In the genomic region with DNA sequence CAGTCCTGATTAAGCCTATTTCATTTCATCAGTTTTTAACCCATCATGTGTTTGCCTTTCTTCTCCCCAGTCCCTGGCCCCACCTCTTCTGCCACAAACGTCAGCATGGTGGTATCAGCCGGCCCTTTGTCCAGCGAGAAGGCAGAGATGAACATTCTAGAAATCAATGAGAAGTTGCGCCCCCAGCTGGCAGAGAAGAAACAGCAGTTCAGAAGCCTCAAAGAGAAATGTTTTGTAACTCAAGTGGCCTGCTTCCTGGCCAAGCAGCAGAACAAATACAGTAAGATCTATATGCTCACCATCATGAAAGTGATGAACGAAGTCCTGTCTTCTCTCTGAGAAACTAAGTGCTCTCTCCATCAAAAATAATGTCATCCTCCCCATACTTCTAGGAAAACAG, we compare ENCODE assay signal across 7 cellular contexts. TPM values are rescaled to one million over a fixed set of nuclear protein-coding genes. Genes with fewer than 3 reads are reported as not detected.
DNase-seq lines count a peak whose midpoint lies in the region; ATAC-seq and TF ChIP-seq lines count a peak whose summit lies in the region.
"Not testable (repeated sequence)": the region's sequence is repeated elsewhere in the genome, so short reads cannot be mapped to it uniquely, and the experiment has no call there.

No MANE protein-coding gene starts in this region.

- not testable (repeated sequence) for H3K4me3 Mint-ChIP-seq in osteocyte (ENCODE audit: unreplicated experiment)

- not testable (repeated sequence) for H2AFZ ChIP-seq in KMS-11 (ENCODE audit: low read depth); OCI-LY3 (ENCODE audit: low read depth, low read length)

- not testable (repeated sequence) for H3K27me3 ChIP-seq in KMS-11 (ENCODE audit: insufficient read depth, low read depth); OCI-LY3 (ENCODE audit: low read depth, low read length); RWPE2 (ENCODE audit: insufficient read depth, poor library complexity, severe bottlenecking); brain microvascular endothelial cell (replicated peaks); foreskin keratinocyte

- not testable (repeated sequence) for H3K4me1 Mint-ChIP-seq in osteocyte (ENCODE audit: unreplicated experiment)

- H3K9me3 Mint-ChIP-seq in osteocyte (ENCODE audit: unreplicated experiment): not testable (repeated sequence)

- TF ChIP-seq CTCF in C4-2B (conservative IDR thresholded peaks at IDR 0.05) (peak; percentile 47), KMS-11 (conservative IDR thresholded peaks at IDR 0.05; ENCODE audit: low read depth, low read length) (peak; percentile 46), OCI-LY3 (IDR thresholded peaks at IDR 0.05; ENCODE audit: low read depth, low read length) (peak; percentile 26; the same call in 1 of the 2 replicates), RWPE2 (IDR thresholded peaks at IDR 0.05; ENCODE audit: poor library complexity, severe bottlenecking) (peak; percentile 9), brain microvascular endothelial cell (IDR thresholded peaks at IDR 0.05; ENCODE audit: low read depth, low read length, missing control alignments) (peak; percentile 20), foreskin keratinocyte (conservative IDR thresholded peaks at IDR 0.05) (peak; percentile 37), osteocyte (IDR thresholded peaks at IDR 0.05) (peak; percentile 18)

- DNase-seq in RWPE2 (ENCODE audit: low spot score); brain microvascular endothelial cell; foreskin keratinocyte; osteocyte (ENCODE audit: extremely low spot score, unreplicated experiment): not testable (repeated sequence)

- not testable (repeated sequence) for H3K27me3 Mint-ChIP-seq in osteocyte (ENCODE audit: unreplicated experiment)

- H3K27ac Mint-ChIP-seq in osteocyte (ENCODE audit: unreplicated experiment): not testable (repeated sequence)

- not testable (repeated sequence) for H3K4me3 ChIP-seq in KMS-11 (IDR thresholded peaks at IDR 0.05; ENCODE audit: insufficient read depth, low read depth, low read length); OCI-LY3 (ENCODE audit: low read length); RWPE2 (ENCODE audit: severe bottlenecking); brain microvascular endothelial cell (ENCODE audit: low read depth, low read length)

- H3K9me3 ChIP-seq in OCI-LY3 (ENCODE audit: insufficient read depth, low read length); RWPE2 (ENCODE audit: severe bottlenecking): not testable (repeated sequence)

- not testable (repeated sequence) for H3K27ac ChIP-seq in C4-2B; KMS-11; OCI-LY3 (ENCODE audit: low read length); RWPE2 (ENCODE audit: poor library complexity, severe bottlenecking); brain microvascular endothelial cell; foreskin keratinocyte

- H3K4me1 ChIP-seq in KMS-11 (ENCODE audit: low read depth, poor library complexity, severe bottlenecking); OCI-LY3 (ENCODE audit: low read length); RWPE2 (ENCODE audit: insufficient read depth, poor library complexity, severe bottlenecking); foreskin keratinocyte: not testable (repeated sequence)

- in situ Hi-C loops in brain microvascular endothelial cell (cut with HindIII; ENCODE audit: low pct_ligation_motif_present, low sequenced_read_pairs): not testable (repeated sequence)

- not testable (repeated sequence) for H3K9ac ChIP-seq in KMS-11; OCI-LY3 (ENCODE audit: low read length)

- H3K79me2 ChIP-seq in KMS-11 (ENCODE audit: insufficient read depth, low read depth); OCI-LY3 (ENCODE audit: low read length): not testable (repeated sequence)

- H3K36me3 ChIP-seq in KMS-11 (ENCODE audit: insufficient read depth); OCI-LY3 (replicated peaks; ENCODE audit: low read depth, low read length); RWPE2 (ENCODE audit: low read depth); brain microvascular endothelial cell (replicated peaks): not testable (repeated sequence)

- not testable (repeated sequence) for ATAC-seq in RWPE2 (ENCODE audit: low read depth); foreskin keratinocyte

- not testable (repeated sequence) for H3K36me3 Mint-ChIP-seq in osteocyte (ENCODE audit: unreplicated experiment)

- H4K20me1 ChIP-seq in KMS-11 (ENCODE audit: insufficient read depth); OCI-LY3 (ENCODE audit: insufficient read depth, low read length): not testable (repeated sequence)

- H3K4me2 ChIP-seq in KMS-11; OCI-LY3 (ENCODE audit: low read length): not testable (repeated sequence)

RNA-seq across cellular contexts. Expression of gene NBPF12, which starts 34.6 kb away (rescaled TPM):
- total RNA-seq in foreskin keratinocyte (4.9 and 5.1 TPM in 2 replicates), osteocyte (10.6 and 11.2 TPM in 2 replicates)
- polyA plus RNA-seq in foreskin keratinocyte: 1.5 and 1.6 TPM in 2 replicates
